24 cellular contexts compared by ENCODE assay signal in the genomic region with DNA sequence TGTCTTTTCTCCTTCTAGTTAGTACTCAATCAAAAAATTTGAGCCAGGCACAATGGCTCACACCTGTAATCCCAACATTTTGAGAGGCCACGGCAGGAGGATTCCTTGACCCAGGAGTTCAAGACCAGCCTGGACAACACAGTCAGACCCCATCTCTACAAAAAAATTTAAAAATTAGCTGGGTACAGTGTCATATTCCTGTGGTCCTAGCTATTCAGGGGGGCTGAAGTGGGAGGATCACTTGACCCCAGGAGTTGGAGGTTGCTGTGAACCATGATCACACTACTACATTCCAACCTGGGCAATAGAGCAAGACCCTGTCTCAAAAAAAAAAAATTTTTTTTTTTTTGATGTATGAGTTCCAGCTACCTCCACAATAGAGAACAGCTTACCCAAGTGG. TPM values are rescaled to one million over a fixed set of nuclear protein-coding genes. Genes with fewer than 3 reads are reported as not detected.
"Had no signal": no experiment of that assay in that cellular context is flagged by ENCODE, and none has a peak within 500 bp of the region (broad histone marks: within the 10 kb centered on the region; RNA-seq: fewer than 3 reads in every experiment).

No MANE protein-coding gene starts in this region.

- H3K4me3 ChIP-seq: Peyer's patch, SJCRH30 had no signal

- H3K9ac ChIP-seq: KMS-11 had no signal

- H3K27me3 ChIP-seq: Peyer's patch, SJCRH30 had no signal

- H3K9me3 ChIP-seq: Peyer's patch, SJCRH30 had no signal

- H3K27ac ChIP-seq: KMS-11, Peyer's patch, SJCRH30 had no signal

- H3K4me2 ChIP-seq: KMS-11 had no signal

- ATAC-seq: PC-3, Right ventricle myocardium inferior, SK-N-SH treated with all-trans-retinoic acid at 6 μM for 48 hours had no signal

- DNase-seq: IMR-90, Kasumi-1, MM.1S, NCI-H1092 treated with DMSO at 0.1 percent for 48 hours, NCI-H1436, NCI-H187, NCI-H2029, NCI-H2081 treated with DMSO at 0.1 percent for 48 hours, NCI-H2171, NCI-H226, NCI-H446, NCI-H510A, NCI-H524 treated with DMSO at 0.1 percent for 48 hours, NCI-H69, NCI-H774, PC-3, Peyer's patch, SHP77 treated with DMSO at 0.1 percent for 48 hours, SJCRH30 had no signal

- H3K4me1 ChIP-seq: Peyer's patch, SJCRH30 had no signal

- H3K36me3 ChIP-seq: Peyer's patch, SJCRH30 had no signal

RNA-seq across cellular contexts. Expression of gene SKIDA1, which starts 57.8 kb away (rescaled TPM):
- total RNA-seq: HT-29, OCI-LY7 had no signal
